In genomic region chr1:216887032-216887431, GRCh38 we compare ENCODE assay signal across 27 cellular contexts.
"Had no signal": no experiment of that assay in that cellular context is flagged by ENCODE, and none has a peak within 500 bp of the region (broad histone marks: within the 10 kb centered on the region; RNA-seq: fewer than 3 reads in every experiment).

No MANE protein-coding gene starts in this region.

- H3K9ac ChIP-seq: neural progenitor cell, parathyroid adenoma had no signal

- H3K79me2 ChIP-seq: hepatocyte, parathyroid adenoma had no signal

- H2AFZ ChIP-seq: hepatocyte, neural progenitor cell, parathyroid adenoma had no signal

- H3K27ac Mint-ChIP-seq: memory B cell; mesothelial cell of epicardium; naive thymus-derived CD4-positive, alpha-beta T cell; neural progenitor cell; progenitor cell of endocrine pancreas; stimulated activated naive CD8-positive, alpha-beta T cell treated with anti-CD3 and anti-CD28 coated beads, Interleukin-15, amount 100 ng/mL, for 72 hours had no signal

- H3K36me3 Mint-ChIP-seq: memory B cell; mesothelial cell of epicardium; naive thymus-derived CD4-positive, alpha-beta T cell; neural progenitor cell had no signal

- H3K27me3 ChIP-seq: dorsolateral prefrontal cortex, gastrocnemius medialis, heart left ventricle, hepatocyte, neural progenitor cell, right lobe of liver, suprapubic skin, transverse colon, upper lobe of right lung, uterus had no signal

- FAIRE-seq: kidney, small intestine had no signal

- H3K4me2 ChIP-seq: hepatocyte, neural progenitor cell had no signal

- H3K9me3 ChIP-seq: gastrocnemius medialis, heart left ventricle, right lobe of liver, suprapubic skin, transverse colon, upper lobe of right lung, uterus had no signal

- H3K36me3 ChIP-seq: gastrocnemius medialis, heart left ventricle, neural progenitor cell, right lobe of liver, suprapubic skin, transverse colon, upper lobe of right lung, uterus had no signal

- H3K9me3 Mint-ChIP-seq: memory B cell, mesothelial cell of epicardium, nephron, neural progenitor cell had no signal

- DNase-seq: dorsolateral prefrontal cortex; effector CD4-positive, alpha-beta T cell; foreskin fibroblast; gastrocnemius medialis; heart left ventricle; kidney; naive thymus-derived CD4-positive, alpha-beta T cell; right lobe of liver; small intestine; stimulated activated CD4-positive, alpha-beta T cell treated with anti-CD3 and anti-CD28 coated beads, Interleukin-12 subunit alpha, Interleukin-12 subunit beta, amount 100 ng/mL, for 4 hours; stimulated activated CD4-positive, alpha-beta T cell treated with anti-CD3 and anti-CD28 coated beads, Interleukin-1b, Interleukin-23, amount 100 ng/mL, for 48 hours; stimulated activated CD4-positive, alpha-beta T cell treated with anti-CD3 and anti-CD28 coated beads, Interleukin-4, amount 100 ng/mL, for 1 hour; stimulated activated CD8-positive, alpha-beta memory T cell treated with anti-CD3 and anti-CD28 coated beads, Interleukin-4, amount 100 ng/mL, for 48 hours; stimulated activated naive CD4-positive, alpha-beta T cell; stimulated activated naive CD8-positive, alpha-beta T cell treated with anti-CD3 and anti-CD28 coated beads, Interleukin-15, amount 100 ng/mL, for 72 hours; transverse colon; upper lobe of right lung; uterus had no signal

- H3K4me3 ChIP-seq: dorsolateral prefrontal cortex, gastrocnemius medialis, heart left ventricle, hepatocyte, lung, neural progenitor cell, right lobe of liver, suprapubic skin, transverse colon, upper lobe of right lung, uterus had no signal

- H3K27ac ChIP-seq: dorsolateral prefrontal cortex, gastrocnemius medialis, heart left ventricle, hepatocyte, neural progenitor cell, parathyroid adenoma, right lobe of liver, suprapubic skin, transverse colon, upper lobe of right lung, uterus had no signal

- H3K4me3 Mint-ChIP-seq: memory B cell; mesothelial cell of epicardium; naive thymus-derived CD4-positive, alpha-beta T cell; nephron; neural progenitor cell; stimulated activated naive CD8-positive, alpha-beta T cell treated with anti-CD3 and anti-CD28 coated beads, Interleukin-15, amount 100 ng/mL, for 72 hours had no signal

- H3K4me1 ChIP-seq: neural progenitor cell, right lobe of liver, suprapubic skin, transverse colon, upper lobe of right lung, uterus had no signal

- H3K27me3 Mint-ChIP-seq: memory B cell; stimulated activated naive CD8-positive, alpha-beta T cell treated with anti-CD3 and anti-CD28 coated beads, Interleukin-15, amount 100 ng/mL, for 72 hours had no signal

- H3K4me1 Mint-ChIP-seq: memory B cell; naive thymus-derived CD4-positive, alpha-beta T cell; stimulated activated naive CD8-positive, alpha-beta T cell treated with anti-CD3 and anti-CD28 coated beads, Interleukin-15, amount 100 ng/mL, for 72 hours had no signal
